Comparison of ENCODE assay signal across 15 cellular contexts in the genomic region with DNA sequence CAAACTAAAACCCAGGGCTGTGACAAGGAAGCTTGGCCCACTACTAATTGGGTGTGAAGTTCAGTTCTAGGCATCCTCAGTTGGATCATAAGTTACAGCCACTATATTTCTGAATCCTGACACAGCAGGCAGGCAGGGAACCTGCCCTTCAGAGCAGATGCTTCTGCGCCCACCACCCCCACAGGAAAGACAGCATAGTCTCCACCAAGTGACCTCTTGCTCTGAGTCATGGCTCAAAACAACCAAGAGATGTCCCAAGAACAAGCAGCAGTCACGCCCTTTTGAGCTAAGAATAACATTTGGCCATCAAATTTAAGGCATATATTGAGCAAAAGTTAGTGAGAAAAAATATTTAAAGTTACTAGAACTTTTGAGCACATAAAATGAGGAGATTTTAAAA.
A peak's percentile ranks its signal among the peaks of the same experiment; 100 is the strongest.
DNase-seq lines count a peak whose midpoint lies in the region; ATAC-seq, FAIRE-seq and TF ChIP-seq lines count a peak whose summit lies in the region.
"Had no signal": no experiment of that assay in that cellular context is flagged by ENCODE, and none has a peak within 500 bp of the region (broad histone marks: within the 10 kb centered on the region; RNA-seq: fewer than 3 reads in every experiment).

No MANE protein-coding gene starts in this region.

- no peaks in the 10 kb centered on the region for H4K20me1 ChIP-seq in GM12878 (ENCODE audit: control insufficient read depth, insufficient read depth)

- H3K27me3 ChIP-seq in BE2C = no peaks in the 10 kb centered on the region
- no peaks in the 10 kb centered on the region for H3K27me3 ChIP-seq in GM12878 (replicated peaks in 1 of 2; ENCODE audit: control insufficient read depth in 2 of 2, insufficient read depth in 2 of 2, low read length in 1 of 2)
- H3K27me3 ChIP-seq: cardiac muscle cell, heart left ventricle had no signal

- in situ Hi-C loops in GM12878 (cut with MboI) = no loop called here

- intact Hi-C loops in GM12878 (cut with micrococcal nuclease; ENCODE audit: unreplicated experiment) = no loop called here

- POLR2A ChIA-PET in GM12878 (lab: Charles Lee) = no interaction called here

- no peak overlapping the region for H3K4me2 ChIP-seq in GM12878 (ENCODE audit: control insufficient read depth, insufficient read depth)
- H3K4me2 ChIP-seq: KMS-11 had no signal

- BruUV-seq in GM12878 (replicated peaks; lab: Mats Ljungman, UMichigan) = no TSS peak

- TF ChIP-seq EP300 in GM12878 (IDR thresholded peaks at IDR 0.05; ENCODE audit: borderline replicate concordance in 1 of 2, control insufficient read depth in 1 of 2, low read depth in 2 of 2, low read length in 2 of 2) = no peak

- H3K27ac ChIP-seq in GM12878 (ENCODE audit: control insufficient read depth, insufficient read depth) = no peak overlapping the region
- H3K27ac ChIP-seq: cardiac muscle cell, heart left ventricle, KMS-11 had no signal

- SMC1A ChIA-PET in GM12878 (lab: Charles Lee; ENCODE audit: uncharacterized antibody, unreplicated experiment) = interaction anchor here (0.6 to 0.7 kb wide), 2 partner anchors 200 to 615 kb away, joined by 3 to 4 read pairs; no protein-coding TSS in a partner anchor

- H3K4me3 ChIP-seq in BE2C (ENCODE audit: low read depth, low read length) = no peak overlapping the region
- no peak overlapping the region for H3K4me3 ChIP-seq in GM12878
- H3K4me3 ChIP-seq: cardiac muscle cell, heart left ventricle had no signal

- TF ChIP-seq POLR2A in GM12878 (IDR thresholded peaks at IDR 0.05; ENCODE audit: low read depth, low read length) = no peak

- peaks cover 14% of the 10 kb centered on the region for H3K4me1 ChIP-seq in BE2C
- no peaks in the 10 kb centered on the region for H3K4me1 ChIP-seq in GM12878 (ENCODE audit: control insufficient read depth, insufficient read depth, low read length)
- H3K4me1 ChIP-seq: heart left ventricle had no signal

- CTCF ChIA-PET in GM12878 (lab: Yijun Ruan, JAX) = no interaction called here

- TF ChIP-seq RAD21 in GM12878 (IDR thresholded peaks at IDR 0.05; ENCODE audit: insufficient read depth, low read depth, low read length) = no peak

- no peak for TF ChIP-seq CTCF in BE2C (IDR thresholded peaks at IDR 0.05; ENCODE audit: low read depth, low read length)
- TF ChIP-seq CTCF in GM12878 (IDR thresholded peaks at IDR 0.05 in 2 of 3, conservative IDR thresholded peaks at IDR 0.05 in 1 of 3; ENCODE audit: control insufficient read depth in 2 of 3, extremely low read depth in 1 of 3, insufficient read depth in 1 of 3, low read depth in 3 of 3, low read length in 3 of 3) = no peak

- ATAC-seq in GM19395 (IDR thresholded peaks at IDR 0.05; ENCODE audit: unreplicated experiment) (peak; percentile 65), HG03095 (IDR thresholded peaks at IDR 0.05; ENCODE audit: unreplicated experiment) (peak; percentile 63), GM12878 (no peak)
- ATAC-seq: heart left ventricle, left ventricle myocardium superior had no signal

- RAD21 ChIA-PET in GM12878 (lab: Charles Lee; ENCODE audit: unreplicated experiment) = no interaction called here

- H3K79me2 ChIP-seq in GM12878 (ENCODE audit: control insufficient read depth, insufficient read depth, low read length) = no peaks in the 10 kb centered on the region

- H3K36me3 ChIP-seq in BE2C = no peaks in the 10 kb centered on the region
- H3K36me3 ChIP-seq in GM12878 (ENCODE audit: control insufficient read depth in 2 of 2, insufficient read depth in 2 of 2, low read length in 1 of 2) = no peaks in the 10 kb centered on the region
- H3K36me3 ChIP-seq: cardiac muscle cell, heart left ventricle had no signal

- 0% methylated on average over 2 of the region's 2 CpGs for WGBS in GM12878 (ENCODE audit: insufficient coverage, insufficient replicate concordance, low lambda C conversion rate, missing lambda C conversion rate)

- FAIRE-seq in GM12878 (lab: Jason Lieb, UNC) = peak; percentile 61

- no peak overlapping the region for H3K9ac ChIP-seq in GM12878 (ENCODE audit: control insufficient read depth, insufficient read depth, low read length)
- H3K9ac ChIP-seq: KMS-11 had no signal

- H2AFZ ChIP-seq in GM12878 (ENCODE audit: control insufficient read depth, low read depth, low read length) = no peak overlapping the region

- DNase-seq in BE2C (peak; percentile 58), GM12878 (ENCODE audit: low read depth, low spot score) (no peak), EL (no peak), ecto neural progenitor cell (ENCODE audit: low spot score) (no peak), T1000 (lab: John Stamatoyannopoulos, UW) (no peak)
- no peak for DNase-seq in stimulated activated CD4-positive, alpha-beta T cell treated with anti-CD3 and anti-CD28 coated beads, Interleukin-2, amount 100 ng/mL, for 48 hours
- DNase-seq: activated CD4-positive, alpha-beta T cell treated with anti-CD3 and anti-CD28 coated beads, Interleukin-2, amount 50 U/mL, for 4 hours; activated gamma-delta T cell; heart left ventricle; left ventricle myocardium superior; OCI-M1 had no signal

- H3K9me3 ChIP-seq in BE2C = no peaks in the 10 kb centered on the region
- no peaks in the 10 kb centered on the region for H3K9me3 ChIP-seq in GM12878 (replicated peaks; ENCODE audit: control insufficient read depth, insufficient read depth, low read length)
- H3K9me3 ChIP-seq: heart left ventricle had no signal

TF ChIP-seq in GM12878, 131 proteins besides CTCF, POLR2A, EP300 and RAD21 (continues in another document):
- no peak for TF ChIP-seq POU2F2 (IDR thresholded peaks at IDR 0.05; ENCODE audit: borderline replicate concordance, low read depth, low read length)
- no peak for TF ChIP-seq SIN3A (IDR thresholded peaks at IDR 0.05; ENCODE audit: low read depth, low read length)
- no peak for TF ChIP-seq SMC3 (IDR thresholded peaks at IDR 0.05; ENCODE audit: borderline replicate concordance, low read length)
- TF ChIP-seq, protein P1, sequence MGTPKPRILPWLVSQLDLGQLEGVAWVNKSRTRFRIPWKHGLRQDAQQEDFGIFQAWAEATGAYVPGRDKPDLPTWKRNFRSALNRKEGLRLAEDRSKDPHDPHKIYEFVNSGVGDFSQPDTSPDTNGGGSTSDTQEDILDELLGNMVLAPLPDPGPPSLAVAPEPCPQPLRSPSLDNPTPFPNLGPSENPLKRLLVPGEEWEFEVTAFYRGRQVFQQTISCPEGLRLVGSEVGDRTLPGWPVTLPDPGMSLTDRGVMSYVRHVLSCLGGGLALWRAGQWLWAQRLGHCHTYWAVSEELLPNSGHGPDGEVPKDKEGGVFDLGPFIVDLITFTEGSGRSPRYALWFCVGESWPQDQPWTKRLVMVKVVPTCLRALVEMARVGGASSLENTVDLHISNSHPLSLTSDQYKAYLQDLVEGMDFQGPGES (IDR thresholded peaks at IDR 0.05) = no peak
- TF ChIP-seq, protein P2, sequence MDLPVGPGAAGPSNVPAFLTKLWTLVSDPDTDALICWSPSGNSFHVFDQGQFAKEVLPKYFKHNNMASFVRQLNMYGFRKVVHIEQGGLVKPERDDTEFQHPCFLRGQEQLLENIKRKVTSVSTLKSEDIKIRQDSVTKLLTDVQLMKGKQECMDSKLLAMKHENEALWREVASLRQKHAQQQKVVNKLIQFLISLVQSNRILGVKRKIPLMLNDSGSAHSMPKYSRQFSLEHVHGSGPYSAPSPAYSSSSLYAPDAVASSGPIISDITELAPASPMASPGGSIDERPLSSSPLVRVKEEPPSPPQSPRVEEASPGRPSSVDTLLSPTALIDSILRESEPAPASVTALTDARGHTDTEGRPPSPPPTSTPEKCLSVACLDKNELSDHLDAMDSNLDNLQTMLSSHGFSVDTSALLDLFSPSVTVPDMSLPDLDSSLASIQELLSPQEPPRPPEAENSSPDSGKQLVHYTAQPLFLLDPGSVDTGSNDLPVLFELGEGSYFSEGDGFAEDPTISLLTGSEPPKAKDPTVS (IDR thresholded peaks at IDR 0.05; ENCODE audit: low read depth, low read length) = no peak
- TF ChIP-seq, protein P3, sequence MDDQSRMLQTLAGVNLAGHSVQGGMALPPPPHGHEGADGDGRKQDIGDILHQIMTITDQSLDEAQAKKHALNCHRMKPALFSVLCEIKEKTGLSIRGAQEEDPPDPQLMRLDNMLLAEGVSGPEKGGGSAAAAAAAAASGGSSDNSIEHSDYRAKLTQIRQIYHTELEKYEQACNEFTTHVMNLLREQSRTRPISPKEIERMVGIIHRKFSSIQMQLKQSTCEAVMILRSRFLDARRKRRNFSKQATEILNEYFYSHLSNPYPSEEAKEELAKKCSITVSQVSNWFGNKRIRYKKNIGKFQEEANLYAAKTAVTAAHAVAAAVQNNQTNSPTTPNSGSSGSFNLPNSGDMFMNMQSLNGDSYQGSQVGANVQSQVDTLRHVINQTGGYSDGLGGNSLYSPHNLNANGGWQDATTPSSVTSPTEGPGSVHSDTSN (IDR thresholded peaks at IDR 0.05; ENCODE audit: insufficient replicate concordance, low read depth, low read length) = no peak
- TF ChIP-seq MYB (IDR thresholded peaks at IDR 0.05; ENCODE audit: borderline replicate concordance, low read depth, low read length) = no peak
- no peak for TF ChIP-seq SREBF1 (IDR thresholded peaks at IDR 0.05; ENCODE audit: low read length)
- TF ChIP-seq BCL11A (IDR thresholded peaks at IDR 0.05; ENCODE audit: low read depth, low read length) = no peak
- no peak for TF ChIP-seq ESRRA (IDR thresholded peaks at IDR 0.05; ENCODE audit: low read length)
- no peak for TF ChIP-seq CBX3 (IDR thresholded peaks at IDR 0.05; ENCODE audit: borderline replicate concordance, low read depth)
- TF ChIP-seq, protein P4, sequence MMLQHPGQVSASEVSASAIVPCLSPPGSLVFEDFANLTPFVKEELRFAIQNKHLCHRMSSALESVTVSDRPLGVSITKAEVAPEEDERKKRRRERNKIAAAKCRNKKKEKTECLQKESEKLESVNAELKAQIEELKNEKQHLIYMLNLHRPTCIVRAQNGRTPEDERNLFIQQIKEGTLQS (IDR thresholded peaks at IDR 0.05; ENCODE audit: borderline replicate concordance, extremely low read depth, low read depth, low read length) = no peak
